8 cellular contexts compared by ENCODE assay signal in the genomic region with DNA sequence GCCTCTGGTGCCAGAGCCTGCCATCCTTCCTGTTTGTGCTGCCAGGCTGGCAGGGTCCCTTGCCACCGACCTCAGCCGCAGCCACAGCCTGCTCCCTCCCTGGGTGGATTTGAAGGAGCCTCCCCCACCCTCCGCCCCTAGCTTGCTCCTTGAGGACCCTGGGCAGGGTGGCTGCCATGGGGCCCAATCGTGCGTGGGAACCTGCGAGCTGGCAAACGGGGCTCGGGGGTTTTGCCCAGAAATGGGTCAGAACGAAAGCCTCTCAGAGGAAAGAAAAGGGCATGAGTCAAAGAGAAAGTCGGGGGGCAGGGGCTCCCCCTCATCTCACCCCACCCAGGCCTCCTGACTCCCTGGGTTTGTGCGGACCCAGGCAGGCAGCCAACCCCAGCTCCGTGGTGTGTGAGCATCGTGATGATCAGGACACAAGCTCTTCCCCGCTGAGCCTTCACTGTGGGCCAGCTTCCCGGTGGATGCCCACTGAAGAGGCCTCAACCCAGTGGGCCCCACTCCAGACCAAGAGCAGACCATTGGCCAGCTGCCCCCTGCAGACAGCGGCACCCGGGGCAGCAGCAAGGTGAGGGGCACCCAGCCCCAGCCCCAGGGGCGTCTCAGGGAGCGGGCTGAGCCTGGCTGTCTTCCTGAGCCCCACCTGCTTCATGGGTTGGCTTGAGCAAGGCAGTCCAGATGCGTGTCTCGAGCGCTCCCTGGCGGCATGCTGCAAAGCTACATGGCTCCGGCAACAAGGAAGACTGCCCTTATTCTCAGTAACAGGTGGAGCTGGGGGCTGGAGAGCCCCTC. TPM values are rescaled to one million over a fixed set of nuclear protein-coding genes. Genes with fewer than 3 reads are reported as not detected.
DNase-seq lines count a peak whose midpoint lies in the region; ATAC-seq and TF ChIP-seq lines count a peak whose summit lies in the region.

No MANE protein-coding gene starts in this region.

- H3K27me3 Mint-ChIP-seq in Caco-2 (ENCODE audit: insufficient read depth, unreplicated experiment) (no peaks in the 10 kb centered on the region), GM23338 (ENCODE audit: insufficient read depth, low read depth, poor library complexity) (peaks cover 12% of the 10 kb centered on the region)

- no peaks in the 10 kb centered on the region for H4K20me1 ChIP-seq in GM23338 (replicated peaks; ENCODE audit: insufficient read depth)

- DNase-seq in Caco-2 (peak; percentile 84 to 87), GM23338 (ENCODE audit: low spot score) (peak; percentile 93), NCI-H2029 (lab: John Stamatoyannopoulos, UW) (peak; percentile 84), T-helper 2 cell (peak; percentile 78 to 93 (median 78)), amniotic epithelial cell (ENCODE audit: low read depth) (peak; percentile 71), left ventricle myocardium inferior (peak; percentile 77), renal cortical epithelial cell (ENCODE audit: low read depth) (peak; percentile 71)

- intact Hi-C loops in Caco-2 (cut with micrococcal nuclease; ENCODE audit: unreplicated experiment) (loop anchor here (1.0 to 2.0 kb wide), 2 partner anchors 192 to 248 kb away; a partner anchor contains a TSS), left ventricle myocardium inferior (cut with micrococcal nuclease) (loop anchor here (5.0 kb wide), 1 partner anchor 248 kb away; no protein-coding TSS in a partner anchor)

- POLR2A ChIA-PET in Caco-2 (lab: Charles Lee): no interaction called here

- TF ChIP-seq CTCF in Caco-2 (IDR thresholded peaks at IDR 0.05; ENCODE audit: insufficient read depth in 1 of 2, low read depth in 1 of 2, low read length in 1 of 2, severe bottlenecking in 1 of 2, unreplicated experiment in 1 of 2): peak; percentile 91 to 95
- peak; percentile 85 to 96 for TF ChIP-seq CTCF in GM23338 (conservative IDR thresholded peaks at IDR 0.05; ENCODE audit: low read depth in 2 of 2)
- peak; percentile 93 for TF ChIP-seq CTCF in left ventricle myocardium inferior (IDR thresholded peaks at IDR 0.05; ENCODE audit: borderline replicate concordance)

- H3K27ac Mint-ChIP-seq in Caco-2 (ENCODE audit: unreplicated experiment) (no peak overlapping the region), GM23338 (no peak overlapping the region)

- CTCF ChIA-PET in Caco-2 (lab: Charles Lee): interaction anchor here (0.5 to 2.4 kb wide), 30 partner anchors 8 to 246 kb away, joined by 3 to 42 read pairs (median 4); a partner anchor contains a TSS

- no peaks in the 10 kb centered on the region for H3K9me3 Mint-ChIP-seq in Caco-2 (ENCODE audit: unreplicated experiment)
- no peaks in the 10 kb centered on the region for H3K9me3 Mint-ChIP-seq in GM23338

- no TSS peak for BruUV-seq in Caco-2 (replicated peaks; lab: Mats Ljungman, UMichigan)

- H3K36me3 ChIP-seq in Caco-2 (ENCODE audit: control insufficient read depth, insufficient read depth, low read length) (no peaks in the 10 kb centered on the region), GM23338 (ENCODE audit: insufficient read depth) (no peaks in the 10 kb centered on the region), left ventricle myocardium inferior (peaks cover 18% of the 10 kb centered on the region)

- 0 out of 2 replicates have a peak overlapping the region, but pooled peaks have one; percentile 72 for H2AFZ ChIP-seq in GM23338

- peak overlapping the region; percentile 38; the same call in 1 of the 2 replicates for H3K4me2 ChIP-seq in GM23338

- H3K79me2 ChIP-seq in GM23338 (replicated peaks; ENCODE audit: insufficient read depth): no peaks in the 10 kb centered on the region

- H3K9me2 ChIP-seq in GM23338 (ENCODE audit: insufficient read depth): no peaks in the 10 kb centered on the region

- H3K4me1 Mint-ChIP-seq in Caco-2 (ENCODE audit: low read depth, unreplicated experiment) (no peaks in the 10 kb centered on the region), GM23338 (no peaks in the 10 kb centered on the region)

- H3K36me3 Mint-ChIP-seq in Caco-2 (ENCODE audit: insufficient read depth, unreplicated experiment): peaks cover 23% of the 10 kb centered on the region
- no peaks in the 10 kb centered on the region; the same call in 2 of the 3 replicates for H3K36me3 Mint-ChIP-seq in GM23338 (ENCODE audit: low read depth)

- H3K4me3 ChIP-seq in Caco-2 (ENCODE audit: low read depth, low read length) (no peak overlapping the region), GM23338 (peak overlapping the region; percentile 34; the same call in 1 of the 2 replicates), left ventricle myocardium inferior (peak overlapping the region; percentile 25)

- no peaks in the 10 kb centered on the region for H3F3A ChIP-seq in GM23338 (replicated peaks; ENCODE audit: low read depth)

- ATAC-seq in GM23338 (peak; percentile 95), HG02970 (IDR thresholded peaks at IDR 0.05; ENCODE audit: low FRiP score, unreplicated experiment) (no peak)

- H3K4me3 Mint-ChIP-seq in Caco-2 (ENCODE audit: unreplicated experiment) (no peak overlapping the region), GM23338 (no peak overlapping the region)

- no peak overlapping the region for H3K27ac ChIP-seq in GM23338 (ENCODE audit: low read depth)
- H3K27ac ChIP-seq in left ventricle myocardium inferior (replicated peaks): peak overlapping the region; percentile 36

- no peaks in the 10 kb centered on the region for H3K27me3 ChIP-seq in Caco-2 (replicated peaks; ENCODE audit: control insufficient read depth, insufficient read depth, low read length)
- H3K27me3 ChIP-seq in GM23338 (ENCODE audit: insufficient read depth): no peaks in the 10 kb centered on the region
- H3K27me3 ChIP-seq in left ventricle myocardium inferior (ENCODE audit: low read depth): no peaks in the 10 kb centered on the region

- H3K4me1 ChIP-seq in Caco-2 (peaks cover 6% of the 10 kb centered on the region), GM23338 (ENCODE audit: insufficient read depth) (no peaks in the 10 kb centered on the region), left ventricle myocardium inferior (peaks cover 16% of the 10 kb centered on the region)

- H3K9me3 ChIP-seq in Caco-2 (no peaks in the 10 kb centered on the region), left ventricle myocardium inferior (replicated peaks) (no peaks in the 10 kb centered on the region)

TF ChIP-seq in GM23338, 12 proteins besides CTCF, POLR2A, EP300 and RAD21 (continues in another document):
- no peak for TF ChIP-seq EZH2phosphoT487 (IDR thresholded peaks at IDR 0.05; ENCODE audit: unreplicated experiment)
- TF ChIP-seq, protein P1, sequence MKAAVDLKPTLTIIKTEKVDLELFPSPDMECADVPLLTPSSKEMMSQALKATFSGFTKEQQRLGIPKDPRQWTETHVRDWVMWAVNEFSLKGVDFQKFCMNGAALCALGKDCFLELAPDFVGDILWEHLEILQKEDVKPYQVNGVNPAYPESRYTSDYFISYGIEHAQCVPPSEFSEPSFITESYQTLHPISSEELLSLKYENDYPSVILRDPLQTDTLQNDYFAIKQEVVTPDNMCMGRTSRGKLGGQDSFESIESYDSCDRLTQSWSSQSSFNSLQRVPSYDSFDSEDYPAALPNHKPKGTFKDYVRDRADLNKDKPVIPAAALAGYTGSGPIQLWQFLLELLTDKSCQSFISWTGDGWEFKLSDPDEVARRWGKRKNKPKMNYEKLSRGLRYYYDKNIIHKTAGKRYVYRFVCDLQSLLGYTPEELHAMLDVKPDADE (IDR thresholded peaks at IDR 0.05): no peak
- TF ChIP-seq STAT1 (IDR thresholded peaks at IDR 0.05; ENCODE audit: unreplicated experiment): no peak
- no peak for TF ChIP-seq NANOG (IDR thresholded peaks at IDR 0.05; ENCODE audit: borderline replicate concordance)
- TF ChIP-seq EZH2 (IDR thresholded peaks at IDR 0.05; ENCODE audit: low read depth, unreplicated experiment): no peak
- no peak for TF ChIP-seq CREB1 (CRISPR knock-in tag; IDR thresholded peaks at IDR 0.05; ENCODE audit: low read depth)
- TF ChIP-seq ZNF331 (CRISPR knock-in tag; IDR thresholded peaks at IDR 0.05; ENCODE audit: low read depth): no peak
- TF ChIP-seq JUNB (IDR thresholded peaks at IDR 0.05; ENCODE audit: unreplicated experiment): no peak

RNA-seq across cellular contexts. Expression of a gene that starts 3.0 kb away (rescaled TPM):
- total RNA-seq in Caco-2 (2022) (not detected in 2 replicates), left ventricle myocardium inferior (not detected), renal cortical epithelial cell (not detected in 2 replicates)
- total RNA-seq in GM23338 (2014; rRNA removed; shearing (Covaris generic)): not detected in 2 replicates
- polyA plus RNA-seq in GM23338 (2016; fragmentation: Nextera tagmentation; extraction: Ambion mirVana): not detected in 2 replicates

RNA-seq across cellular contexts. Expression of a gene that starts 6.9 kb away (rescaled TPM):
- total RNA-seq in Caco-2 (2022): 22.6 and 27.3 TPM in 2 replicates
- 14.2 and 16.0 TPM in 2 replicates for total RNA-seq in GM23338 (2014; rRNA removed; shearing (Covaris generic))
- polyA plus RNA-seq in GM23338 (2016; fragmentation: Nextera tagmentation; extraction: Ambion mirVana): 5.6 and 7.0 TPM in 2 replicates
- total RNA-seq in left ventricle myocardium inferior: 29.9 TPM
- total RNA-seq in renal cortical epithelial cell: 7.5 and 53.0 TPM in 2 replicates

RNA-seq across cellular contexts. Expression of a gene that starts 11.1 kb away (rescaled TPM):
- total RNA-seq in Caco-2 (2022) (44.1 and 49.2 TPM in 2 replicates), left ventricle myocardium inferior (63.9 TPM), renal cortical epithelial cell (7.1 and 21.6 TPM in 2 replicates)
- 26.2 and 34.3 TPM in 2 replicates for total RNA-seq in GM23338 (2014; rRNA removed; shearing (Covaris generic))
- polyA plus RNA-seq in GM23338 (2016; fragmentation: Nextera tagmentation; extraction: Ambion mirVana): 35.5 and 36.7 TPM in 2 replicates

RNA-seq across cellular contexts. Expression of a gene that starts 19.0 kb away (rescaled TPM):
- total RNA-seq in Caco-2 (2022) (2.9 and 3.4 TPM in 2 replicates), left ventricle myocardium inferior (1.5 TPM), renal cortical epithelial cell (0.17 and 0.35 TPM in 2 replicates)
- 1.1 and 1.9 TPM in 2 replicates for total RNA-seq in GM23338 (2014; rRNA removed; shearing (Covaris generic))
- polyA plus RNA-seq in GM23338 (2016; fragmentation: Nextera tagmentation; extraction: Ambion mirVana): 1.8 and 2.9 TPM in 2 replicates

RNA-seq across cellular contexts. Expression of a gene that starts 35.4 kb away (rescaled TPM):
- total RNA-seq in Caco-2 (2022) (53.3 and 57.5 TPM in 2 replicates), left ventricle myocardium inferior (0.25 TPM), renal cortical epithelial cell (0.99 and 12.0 TPM in 2 replicates)
- total RNA-seq in GM23338 (2014; rRNA removed; shearing (Covaris generic)): 55.1 and 60.3 TPM in 2 replicates
- polyA plus RNA-seq in GM23338 (2016; fragmentation: Nextera tagmentation; extraction: Ambion mirVana): 13.4 and 14.5 TPM in 2 replicates
